ENCODE assay signal across 8 cellular contexts in the genomic region with DNA sequence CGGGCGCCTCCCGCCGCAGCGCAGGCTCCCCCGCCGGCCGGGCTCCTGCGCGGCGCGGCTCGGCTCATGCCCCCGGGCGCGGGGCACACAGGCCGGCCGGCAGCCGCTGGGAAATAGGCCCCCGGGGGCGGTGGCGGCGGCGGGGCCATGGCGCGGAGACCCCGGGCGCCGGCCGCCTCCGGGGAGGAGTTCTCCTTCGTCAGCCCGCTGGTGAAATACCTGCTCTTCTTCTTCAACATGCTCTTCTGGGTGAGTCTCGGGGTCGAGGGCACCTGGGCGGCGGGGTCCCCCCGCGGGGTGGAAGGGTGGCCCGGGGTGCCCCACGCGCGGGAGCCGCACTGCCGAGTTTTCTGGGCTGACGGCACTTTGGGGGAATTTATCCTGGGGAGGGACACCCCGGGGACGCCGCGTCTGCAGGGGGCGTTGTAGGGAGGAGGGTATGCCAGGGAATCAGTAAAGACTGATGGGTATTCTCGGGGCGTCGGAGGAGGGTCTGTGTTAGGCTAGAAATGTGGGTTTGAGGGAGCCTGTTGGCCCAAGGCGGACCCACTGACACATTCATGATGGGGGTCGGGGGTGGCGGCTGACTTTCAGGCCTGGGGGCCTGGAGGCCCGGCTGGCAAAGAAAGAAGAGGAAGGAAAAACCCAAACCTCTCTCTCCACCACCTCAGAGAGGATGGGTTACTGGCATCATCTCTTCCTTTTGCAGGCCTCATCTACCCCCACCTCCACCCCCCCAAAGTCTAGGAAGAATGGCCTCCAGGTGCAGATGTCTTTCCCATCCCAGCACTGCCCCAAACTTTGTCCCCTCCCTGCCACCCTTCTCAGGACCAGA. TPM values are rescaled to one million over a fixed set of nuclear protein-coding genes. Genes with fewer than 3 reads are reported as not detected.
DNase-seq lines count a peak whose midpoint lies in the region; ATAC-seq, FAIRE-seq and TF ChIP-seq lines count a peak whose summit lies in the region.

No MANE protein-coding gene starts in this region.

- H3K9me3 ChIP-seq in left ventricle myocardium inferior (replicated peaks) (no peaks in the 10 kb centered on the region), iPS-18c (ENCODE audit: control insufficient read depth, insufficient read depth, low read length) (no peaks in the 10 kb centered on the region)

- H3K9me3 Mint-ChIP-seq in activated T-helper 1 cell treated with anti-CD3 and anti-CD28 coated beads, Interleukin-12 subunit alpha, Interleukin-12 subunit beta, Interleukin-2, Interleukin-4 antibody, amounts not matched to agents 30 ng/mL and 10 ng/mL and 1 ng/mL, durations not matched to agents 14 hours and 24 hours and 36 hours = no peaks in the 10 kb centered on the region

- FAIRE-seq in RCC 7860 (lab: Jason Lieb, UNC) = no peak

- no peaks in the 10 kb centered on the region for H3K36me3 Mint-ChIP-seq in activated T-helper 1 cell treated with anti-CD3 and anti-CD28 coated beads, Interleukin-12 subunit alpha, Interleukin-12 subunit beta, Interleukin-2, Interleukin-4 antibody, amounts not matched to agents 30 ng/mL and 10 ng/mL and 1 ng/mL, durations not matched to agents 14 hours and 24 hours and 36 hours (ENCODE audit: low read depth)

- no peaks in the 10 kb centered on the region for H3K36me3 ChIP-seq in left ventricle myocardium inferior

- peak; percentile 21 for TF ChIP-seq CTCF in left ventricle myocardium inferior (IDR thresholded peaks at IDR 0.05; ENCODE audit: borderline replicate concordance)

- H3K4me3 ChIP-seq in left ventricle myocardium inferior = peak overlapping the region; percentile 74
- H3K4me3 ChIP-seq in iPS-18c (ENCODE audit: insufficient read depth, low read depth, low read length) = peak overlapping the region; percentile 75

- peaks cover 25% of the 10 kb centered on the region for H3K27me3 Mint-ChIP-seq in activated T-helper 1 cell treated with anti-CD3 and anti-CD28 coated beads, Interleukin-12 subunit alpha, Interleukin-12 subunit beta, Interleukin-2, Interleukin-4 antibody, amounts not matched to agents 30 ng/mL and 10 ng/mL and 1 ng/mL, durations not matched to agents 14 hours and 24 hours and 36 hours (ENCODE audit: insufficient read depth)

- DNase-seq in left ventricle myocardium inferior = no peak
- no peak for DNase-seq in Right ventricle myocardium inferior (ENCODE audit: missing footprints)
- DNase-seq in activated T-helper 1 cell treated with anti-CD3 and anti-CD28 coated beads, Interleukin-12 subunit alpha, Interleukin-12 subunit beta, Interleukin-2, Interleukin-4 antibody, amounts not matched to agents 30 ng/mL and 10 ng/mL and 1 ng/mL, durations not matched to agents 14 hours and 24 hours and 36 hours (ENCODE audit: low spot score) = no peak
- peak; percentile 49 for DNase-seq in stimulated activated naive CD8-positive, alpha-beta T cell treated with anti-CD3 and anti-CD28 coated beads, Interleukin-15, Interleukin-2, amounts not matched to agents 100 U/mL and 50 U/mL, for 24 hours
- DNase-seq in RCC 7860 (ENCODE audit: low spot score) = no peak
- no peak for DNase-seq in cerebellar cortex (ENCODE audit: low spot score)

- peaks cover 16% of the 10 kb centered on the region for H3K4me1 Mint-ChIP-seq in activated T-helper 1 cell treated with anti-CD3 and anti-CD28 coated beads, Interleukin-12 subunit alpha, Interleukin-12 subunit beta, Interleukin-2, Interleukin-4 antibody, amounts not matched to agents 30 ng/mL and 10 ng/mL and 1 ng/mL, durations not matched to agents 14 hours and 24 hours and 36 hours (ENCODE audit: low read depth)

- H3K27me3 ChIP-seq in left ventricle myocardium inferior (ENCODE audit: low read depth) = peaks cover 27% of the 10 kb centered on the region

- ATAC-seq in Right ventricle myocardium inferior = no peak
- peak; percentile 17 for ATAC-seq in HG03521 (IDR thresholded peaks at IDR 0.05; ENCODE audit: unreplicated experiment)
- ATAC-seq in stimulated activated naive CD8-positive, alpha-beta T cell treated with anti-CD3 and anti-CD28 coated beads, Interleukin-15, Interleukin-2, amounts not matched to agents 100 U/mL and 50 U/mL, for 24 hours = peak; percentile 8

- intact Hi-C loops in left ventricle myocardium inferior (cut with micrococcal nuclease) (no loop called here), Right ventricle myocardium inferior (cut with DNase I) (no loop called here)
- intact Hi-C loops in activated T-helper 1 cell treated with anti-CD3 and anti-CD28 coated beads, Interleukin-12 subunit alpha, Interleukin-12 subunit beta, Interleukin-2, Interleukin-4 antibody, amounts not matched to agents 30 ng/mL and 10 ng/mL and 1 ng/mL, durations not matched to agents 14 hours and 24 hours and 36 hours (cut with micrococcal nuclease) = loop anchor here (1.0 kb wide), 3 partner anchors 22 to 90 kb away; partner anchors contain the start of gene TNPO3

- H3K4me1 ChIP-seq in left ventricle myocardium inferior = peaks cover 31% of the 10 kb centered on the region

- H3K4me3 Mint-ChIP-seq in activated T-helper 1 cell treated with anti-CD3 and anti-CD28 coated beads, Interleukin-12 subunit alpha, Interleukin-12 subunit beta, Interleukin-2, Interleukin-4 antibody, amounts not matched to agents 30 ng/mL and 10 ng/mL and 1 ng/mL, durations not matched to agents 14 hours and 24 hours and 36 hours = peak overlapping the region; percentile 82

- H3K27ac ChIP-seq in left ventricle myocardium inferior (replicated peaks) = no peak overlapping the region

- H3K27ac Mint-ChIP-seq in activated T-helper 1 cell treated with anti-CD3 and anti-CD28 coated beads, Interleukin-12 subunit alpha, Interleukin-12 subunit beta, Interleukin-2, Interleukin-4 antibody, amounts not matched to agents 30 ng/mL and 10 ng/mL and 1 ng/mL, durations not matched to agents 14 hours and 24 hours and 36 hours = no peak overlapping the region

RNA-seq across cellular contexts. Expression of gene TSPAN33, which starts 0.5 kb away (rescaled TPM):
- total RNA-seq in left ventricle myocardium inferior (9.7 TPM), Right ventricle myocardium inferior (14.9 TPM)
- total RNA-seq in activated T-helper 1 cell treated with anti-CD3 and anti-CD28 coated beads, Interleukin-12 subunit alpha, Interleukin-12 subunit beta, Interleukin-2, Interleukin-4 antibody, amounts not matched to agents 30 ng/mL and 10 ng/mL and 1 ng/mL, durations not matched to agents 14 hours and 24 hours and 36 hours = 9.5 and 9.8 TPM in 2 replicates

RNA-seq across cellular contexts. Expression of gene SMO, which starts 43.4 kb away (rescaled TPM):
- total RNA-seq in left ventricle myocardium inferior (4.6 TPM), Right ventricle myocardium inferior (4.6 TPM)
- total RNA-seq in activated T-helper 1 cell treated with anti-CD3 and anti-CD28 coated beads, Interleukin-12 subunit alpha, Interleukin-12 subunit beta, Interleukin-2, Interleukin-4 antibody, amounts not matched to agents 30 ng/mL and 10 ng/mL and 1 ng/mL, durations not matched to agents 14 hours and 24 hours and 36 hours = 0.44 and 0.56 TPM in 2 replicates
